34 cellular contexts compared by ENCODE assay signal in genomic region chr2:182814380-182814779, GRCh38. TPM values are rescaled to one million over a fixed set of nuclear protein-coding genes. Genes with fewer than 3 reads are reported as not detected.
"Had no signal": no experiment of that assay in that cellular context is flagged by ENCODE, and none has a peak within 500 bp of the region (broad histone marks: within the 10 kb centered on the region; RNA-seq: fewer than 3 reads in every experiment).

No MANE protein-coding gene starts in this region.

- DNase-seq: activated CD4-positive, alpha-beta memory T cell treated with anti-CD3 and anti-CD28 coated beads for 36 hours; activated CD4-positive, alpha-beta T cell treated with anti-CD3 and anti-CD28 coated beads for 36 hours; activated CD4-positive, alpha-beta T cell treated with anti-CD3 and anti-CD28 coated beads, Interleukin-2, amount 10 ng/mL, durations not matched to agents 24 days and 14 days; activated CD4-positive, CD25-positive, alpha-beta regulatory T cell; activated CD4-positive, CD25-positive, alpha-beta regulatory T cell treated with anti-CD3 and anti-CD28 coated beads, Interleukin-2, amount 50 U/mL, for 72 hours; activated CD8-positive, alpha-beta memory T cell treated with anti-CD3 and anti-CD28 coated beads, Interleukin-2, amount 10 ng/mL, durations not matched to agents 7 days and 5 days; activated CD8-positive, alpha-beta memory T cell treated with anti-CD3 and anti-CD28 coated beads, Interleukin-2, amount 50 U/mL, for 4 hours; activated CD8-positive, alpha-beta T cell treated with anti-CD3 and anti-CD28 coated beads, Interleukin-2, amount 10 ng/mL, durations not matched to agents 7 days and 5 days; activated effector memory CD4-positive, alpha-beta T cell treated with anti-CD3 and anti-CD28 coated beads, Interleukin-2, amount 50 U/mL, for 16 hours; activated naive CD4-positive, alpha-beta T cell treated with anti-CD3 and anti-CD28 coated beads for 36 hours; activated naive CD8-positive, alpha-beta T cell treated with anti-CD3 and anti-CD28 coated beads, Interleukin-2, amount 10 ng/mL, durations not matched to agents 7 days and 5 days; activated T-cell treated with anti-CD3 and anti-CD28 coated beads, Interleukin-2, amount 50 U/mL, for 1 hour; activated T-cell treated with anti-CD3 and anti-CD28 coated beads, Interleukin-2, amount 50 U/mL, for 48 hours; amniotic stem cell; anterior cingulate cortex; brain microvascular endothelial cell; dorsolateral prefrontal cortex; effector memory CD4-positive, alpha-beta T cell; endodermal cell; foreskin melanocyte; T-helper 2 cell had no signal

- H3K36me3 Mint-ChIP-seq: activated CD4-positive, alpha-beta memory T cell treated with anti-CD3 and anti-CD28 coated beads for 36 hours; activated CD8-positive, alpha-beta memory T cell treated with anti-CD3 and anti-CD28 coated beads, Interleukin-2, amount 10 ng/mL, durations not matched to agents 7 days and 5 days; activated naive CD4-positive, alpha-beta T cell treated with anti-CD3 and anti-CD28 coated beads, Interleukin-2, amount 50 U/mL, for 24 hours; activated naive CD8-positive, alpha-beta T cell treated with anti-CD3 and anti-CD28 coated beads, Interleukin-2, amount 10 ng/mL, durations not matched to agents 7 days and 5 days had no signal

- FAIRE-seq: astrocyte had no signal

- ATAC-seq: activated CD4-positive, alpha-beta T cell treated with anti-CD3 and anti-CD28 coated beads for 36 hours; activated CD8-positive, alpha-beta memory T cell treated with anti-CD3 and anti-CD28 coated beads, Interleukin-2, amount 10 ng/mL, durations not matched to agents 7 days and 5 days; activated CD8-positive, alpha-beta T cell treated with anti-CD3 and anti-CD28 coated beads, Interleukin-2, amount 10 ng/mL, durations not matched to agents 7 days and 5 days; gastroesophageal sphincter had no signal

- H3K27ac Mint-ChIP-seq: activated CD4-positive, alpha-beta memory T cell treated with anti-CD3 and anti-CD28 coated beads for 36 hours; activated CD4-positive, alpha-beta T cell treated with anti-CD3 and anti-CD28 coated beads for 36 hours; activated CD4-positive, alpha-beta T cell treated with anti-CD3 and anti-CD28 coated beads, Interleukin-2, amount 10 ng/mL, durations not matched to agents 24 days and 14 days; activated CD8-positive, alpha-beta memory T cell treated with anti-CD3 and anti-CD28 coated beads, Interleukin-2, amount 10 ng/mL, durations not matched to agents 7 days and 5 days; activated CD8-positive, alpha-beta T cell treated with anti-CD3 and anti-CD28 coated beads, Interleukin-2, amount 10 ng/mL, durations not matched to agents 7 days and 5 days; activated naive CD4-positive, alpha-beta T cell treated with anti-CD3 and anti-CD28 coated beads for 36 hours; activated naive CD4-positive, alpha-beta T cell treated with anti-CD3 and anti-CD28 coated beads, Interleukin-2, amount 50 U/mL, for 24 hours; activated naive CD8-positive, alpha-beta T cell treated with anti-CD3 and anti-CD28 coated beads, Interleukin-2, amount 10 ng/mL, durations not matched to agents 7 days and 5 days; activated T-helper 1 cell treated with anti-CD3 and anti-CD28 coated beads, Interleukin-12 subunit alpha, Interleukin-12 subunit beta, Interleukin-2, Interleukin-4 antibody, amounts not matched to agents 30 ng/mL and 10 ng/mL and 1 ng/mL, durations not matched to agents 14 hours and 24 hours and 36 hours; activated T-helper 2 cell treated with anti-CD3 and anti-CD28 coated beads, Interferon-gamma antibody, Interleukin-2, Interleukin-4, amounts not matched to agents 10 μg/mL and 5 μg/mL and 100 μg/mL, durations not matched to agents 14 hours and 24 hours and 36 hours; dendritic cell treated with granulocyte-macrophage colony-stimulating factor and Interleukin-4, amounts not matched to agents 40 ng/mL and 50 ng/mL, for 4 days; endodermal cell had no signal

- H3K27me3 Mint-ChIP-seq: dendritic cell treated with granulocyte-macrophage colony-stimulating factor and Interleukin-4, amounts not matched to agents 40 ng/mL and 50 ng/mL, for 4 days had no signal

- H3K9me3 Mint-ChIP-seq: activated CD4-positive, alpha-beta memory T cell treated with anti-CD3 and anti-CD28 coated beads for 36 hours; activated CD4-positive, alpha-beta T cell treated with anti-CD3 and anti-CD28 coated beads, Interleukin-2, amount 10 ng/mL, durations not matched to agents 24 days and 14 days; activated naive CD4-positive, alpha-beta T cell treated with anti-CD3 and anti-CD28 coated beads for 36 hours; activated naive CD4-positive, alpha-beta T cell treated with anti-CD3 and anti-CD28 coated beads, Interleukin-2, amount 50 U/mL, for 24 hours; activated naive CD8-positive, alpha-beta T cell treated with anti-CD3 and anti-CD28 coated beads, Interleukin-2, amount 10 ng/mL, durations not matched to agents 7 days and 5 days; activated T-helper 1 cell treated with anti-CD3 and anti-CD28 coated beads, Interleukin-12 subunit alpha, Interleukin-12 subunit beta, Interleukin-2, Interleukin-4 antibody, amounts not matched to agents 30 ng/mL and 10 ng/mL and 1 ng/mL, durations not matched to agents 14 hours and 24 hours and 36 hours; activated T-helper 2 cell treated with anti-CD3 and anti-CD28 coated beads, Interferon-gamma antibody, Interleukin-2, Interleukin-4, amounts not matched to agents 10 μg/mL and 5 μg/mL and 100 μg/mL, durations not matched to agents 14 hours and 24 hours and 36 hours; central memory CD8-positive, alpha-beta T cell; dendritic cell treated with granulocyte-macrophage colony-stimulating factor and Interleukin-4, amounts not matched to agents 40 ng/mL and 50 ng/mL, for 4 days; endodermal cell had no signal

- H3K4me1 Mint-ChIP-seq: activated CD4-positive, alpha-beta T cell treated with anti-CD3 and anti-CD28 coated beads for 36 hours; activated CD4-positive, alpha-beta T cell treated with anti-CD3 and anti-CD28 coated beads, Interleukin-2, amount 10 ng/mL, durations not matched to agents 24 days and 14 days; activated CD8-positive, alpha-beta memory T cell treated with anti-CD3 and anti-CD28 coated beads, Interleukin-2, amount 10 ng/mL, durations not matched to agents 7 days and 5 days; activated naive CD4-positive, alpha-beta T cell treated with anti-CD3 and anti-CD28 coated beads, Interleukin-2, amount 50 U/mL, for 24 hours; activated naive CD8-positive, alpha-beta T cell treated with anti-CD3 and anti-CD28 coated beads, Interleukin-2, amount 10 ng/mL, durations not matched to agents 7 days and 5 days; central memory CD8-positive, alpha-beta T cell had no signal

- H3K4me3 Mint-ChIP-seq: activated CD4-positive, alpha-beta memory T cell treated with anti-CD3 and anti-CD28 coated beads for 36 hours; activated CD4-positive, alpha-beta T cell treated with anti-CD3 and anti-CD28 coated beads for 36 hours; activated CD4-positive, alpha-beta T cell treated with anti-CD3 and anti-CD28 coated beads, Interleukin-2, amount 10 ng/mL, durations not matched to agents 24 days and 14 days; activated CD8-positive, alpha-beta memory T cell treated with anti-CD3 and anti-CD28 coated beads, Interleukin-2, amount 10 ng/mL, durations not matched to agents 7 days and 5 days; activated CD8-positive, alpha-beta T cell treated with anti-CD3 and anti-CD28 coated beads, Interleukin-2, amount 10 ng/mL, durations not matched to agents 7 days and 5 days; activated naive CD4-positive, alpha-beta T cell treated with anti-CD3 and anti-CD28 coated beads for 36 hours; activated naive CD4-positive, alpha-beta T cell treated with anti-CD3 and anti-CD28 coated beads, Interleukin-2, amount 50 U/mL, for 24 hours; activated naive CD8-positive, alpha-beta T cell treated with anti-CD3 and anti-CD28 coated beads, Interleukin-2, amount 10 ng/mL, durations not matched to agents 7 days and 5 days; activated T-helper 1 cell treated with anti-CD3 and anti-CD28 coated beads, Interleukin-12 subunit alpha, Interleukin-12 subunit beta, Interleukin-2, Interleukin-4 antibody, amounts not matched to agents 30 ng/mL and 10 ng/mL and 1 ng/mL, durations not matched to agents 14 hours and 24 hours and 36 hours; central memory CD8-positive, alpha-beta T cell; dendritic cell treated with granulocyte-macrophage colony-stimulating factor and Interleukin-4, amounts not matched to agents 40 ng/mL and 50 ng/mL, for 4 days; endodermal cell had no signal

- H3K27ac ChIP-seq: brain microvascular endothelial cell, coronary artery, dorsolateral prefrontal cortex, esophagus muscularis mucosa, gastroesophageal sphincter had no signal

- H3K9me3 ChIP-seq: esophagus muscularis mucosa, gastroesophageal sphincter had no signal

- H3K4me3 ChIP-seq: coronary artery, dorsolateral prefrontal cortex, esophagus muscularis mucosa, gastroesophageal sphincter had no signal

- H3K36me3 ChIP-seq: brain microvascular endothelial cell, esophagus muscularis mucosa, gastroesophageal sphincter had no signal

- H3K27me3 ChIP-seq: brain microvascular endothelial cell, esophagus muscularis mucosa, gastroesophageal sphincter had no signal

RNA-seq across cellular contexts. Expression of gene FRZB, which starts 52.1 kb away (rescaled TPM):
- total RNA-seq: activated CD4-positive, alpha-beta memory T cell treated with anti-CD3 and anti-CD28 coated beads for 36 hours; activated CD4-positive, alpha-beta T cell treated with anti-CD3 and anti-CD28 coated beads for 36 hours; activated CD4-positive, alpha-beta T cell treated with anti-CD3 and anti-CD28 coated beads, Interleukin-2, amount 10 ng/mL, durations not matched to agents 24 days and 14 days; activated CD8-positive, alpha-beta memory T cell treated with anti-CD3 and anti-CD28 coated beads for 36 hours; activated CD8-positive, alpha-beta memory T cell treated with anti-CD3 and anti-CD28 coated beads, Interleukin-2, amount 10 ng/mL, durations not matched to agents 7 days and 5 days; activated CD8-positive, alpha-beta T cell treated with anti-CD3 and anti-CD28 coated beads, Interleukin-2, amount 10 ng/mL, durations not matched to agents 7 days and 5 days; activated naive CD4-positive, alpha-beta T cell treated with anti-CD3 and anti-CD28 coated beads for 36 hours; activated naive CD8-positive, alpha-beta T cell treated with anti-CD3 and anti-CD28 coated beads, Interleukin-2, amount 10 ng/mL, durations not matched to agents 7 days and 5 days; activated T-helper 1 cell treated with anti-CD3 and anti-CD28 coated beads, Interleukin-12 subunit alpha, Interleukin-12 subunit beta, Interleukin-2, Interleukin-4 antibody, amounts not matched to agents 30 ng/mL and 10 ng/mL and 1 ng/mL, durations not matched to agents 14 hours and 24 hours and 36 hours; activated T-helper 2 cell treated with anti-CD3 and anti-CD28 coated beads, Interferon-gamma antibody, Interleukin-2, Interleukin-4, amounts not matched to agents 10 μg/mL and 5 μg/mL and 100 μg/mL, durations not matched to agents 14 hours and 24 hours and 36 hours; epithelial cell of proximal tubule; glomerular endothelial cell; T-helper 1 cell treated with Interleukin-12 subunit alpha and Interleukin-12 subunit beta and Interleukin-4 antibody, amounts not matched to agents 30 ng/mL and 1 ng/mL, for 36 hours had no signal
